27 cellular contexts compared by ENCODE assay signal in the genomic region with DNA sequence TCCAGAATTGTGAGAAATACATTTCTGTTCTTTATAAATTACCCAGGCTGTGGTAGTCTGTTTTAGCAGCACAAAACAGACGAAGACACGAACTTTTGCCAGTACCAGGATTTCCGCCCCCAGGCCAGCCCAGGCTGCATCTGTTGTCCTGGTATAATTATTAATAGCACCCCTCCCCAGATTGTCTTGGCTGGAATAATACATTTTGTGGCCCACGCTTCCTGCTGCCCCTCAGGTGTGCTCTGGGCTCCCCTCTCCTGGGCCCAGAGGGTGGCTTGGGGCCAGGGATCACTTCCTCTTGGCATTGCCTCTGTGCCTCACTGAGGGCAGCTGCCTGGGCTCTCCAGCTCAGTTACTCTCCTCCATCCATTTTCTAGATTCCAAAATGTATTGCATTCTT.
DNase-seq lines count a peak whose midpoint lies in the region; ATAC-seq and TF ChIP-seq lines count a peak whose summit lies in the region.
"Had no signal": no experiment of that assay in that cellular context is flagged by ENCODE, and none has a peak within 500 bp of the region (broad histone marks: within the 10 kb centered on the region; RNA-seq: fewer than 3 reads in every experiment).

No MANE protein-coding gene starts in this region.

- no peak overlapping the region for H3K4me3 ChIP-seq in left ventricle myocardium inferior
- H3K4me3 ChIP-seq in osteoblast (ENCODE audit: insufficient read depth, low read length): no peak overlapping the region
- H3K4me3 ChIP-seq: gastroesophageal sphincter, GM12878, GM23248, tibial artery had no signal

- TF ChIP-seq CTCF in left ventricle myocardium inferior (IDR thresholded peaks at IDR 0.05; ENCODE audit: borderline replicate concordance) (no peak), osteoblast (IDR thresholded peaks at IDR 0.05; ENCODE audit: extremely low read depth, low read depth, low read length) (no peak)

- H3K27me3 ChIP-seq in left ventricle myocardium inferior (ENCODE audit: low read depth) (no peaks in the 10 kb centered on the region), osteoblast (ENCODE audit: insufficient read depth, low read length) (no peaks in the 10 kb centered on the region)
- H3K27me3 ChIP-seq: gastroesophageal sphincter, tibial artery had no signal

- peaks cover 14% of the 10 kb centered on the region for H3K9me3 ChIP-seq in left ventricle myocardium inferior (replicated peaks)
- H3K9me3 ChIP-seq in osteoblast (ENCODE audit: low read depth, low read length): no peaks in the 10 kb centered on the region

- H4K20me1 ChIP-seq in osteoblast (ENCODE audit: insufficient read depth, low read length): no peaks in the 10 kb centered on the region

- DNase-seq in cardiac septum (ENCODE audit: low spot score) (peak; percentile 24), left ventricle myocardium inferior (no peak), cerebellar cortex (ENCODE audit: low spot score) (peak; percentile 38), osteoblast (ENCODE audit: insufficient read length, low spot score, missing footprints) (peak; percentile 47), GM19238 (ENCODE audit: insufficient read length, low spot score) (no peak), HuH-7 (ENCODE audit: low spot score) (no peak)
- DNase-seq in activated CD4-positive, alpha-beta T cell treated with anti-CD3 and anti-CD28 coated beads, Interleukin-2, amount 10 ng/mL, durations not matched to agents 7 days and 5 days: no peak
- DNase-seq: anterior cingulate cortex; dermis blood vessel endothelial cell; GM23248; left ventricle myocardium superior; NCI-H1105; NCI-H2029; NCI-H526; SHP77 treated with DMSO at 0.1 percent for 48 hours; stimulated activated naive CD8-positive, alpha-beta T cell treated with anti-CD3 and anti-CD28 coated beads, Interleukin-15, amount 100 ng/mL, for 72 hours; SW 1271 had no signal

- H3K79me2 ChIP-seq in osteoblast (ENCODE audit: insufficient read depth, low read length): no peaks in the 10 kb centered on the region

- no peaks in the 10 kb centered on the region for H3K36me3 ChIP-seq in left ventricle myocardium inferior
- no peaks in the 10 kb centered on the region for H3K36me3 ChIP-seq in osteoblast (ENCODE audit: insufficient read depth, low read length)
- H3K36me3 ChIP-seq: gastroesophageal sphincter, tibial artery had no signal

- H3K27ac Mint-ChIP-seq in activated CD4-positive, alpha-beta T cell treated with anti-CD3 and anti-CD28 coated beads, Interleukin-2, amount 10 ng/mL, durations not matched to agents 7 days and 5 days: no peak overlapping the region
- H3K27ac Mint-ChIP-seq: activated naive CD8-positive, alpha-beta T cell; activated T-helper 2 cell treated with anti-CD3 and anti-CD28 coated beads, Interferon-gamma antibody, Interleukin-2, Interleukin-4, amounts not matched to agents 10 μg/mL and 5 μg/mL and 100 μg/mL, durations not matched to agents 14 hours and 24 hours and 36 hours; mesothelial cell of epicardium; naive thymus-derived CD4-positive, alpha-beta T cell; stimulated activated naive CD8-positive, alpha-beta T cell treated with anti-CD3 and anti-CD28 coated beads, Interleukin-15, amount 100 ng/mL, for 72 hours; WTC11 had no signal

- CTCF ChIA-PET in activated CD4-positive, alpha-beta T cell treated with anti-CD3 and anti-CD28 coated beads, Interleukin-2, amount 10 ng/mL, durations not matched to agents 7 days and 5 days (lab: Charles Lee): no interaction called here

- no peaks in the 10 kb centered on the region for H3K9me3 Mint-ChIP-seq in activated CD4-positive, alpha-beta T cell treated with anti-CD3 and anti-CD28 coated beads, Interleukin-2, amount 10 ng/mL, durations not matched to agents 7 days and 5 days
- H3K9me3 Mint-ChIP-seq: activated T-helper 2 cell treated with anti-CD3 and anti-CD28 coated beads, Interferon-gamma antibody, Interleukin-2, Interleukin-4, amounts not matched to agents 10 μg/mL and 5 μg/mL and 100 μg/mL, durations not matched to agents 14 hours and 24 hours and 36 hours; stimulated activated naive CD8-positive, alpha-beta T cell treated with anti-CD3 and anti-CD28 coated beads, Interleukin-15, amount 100 ng/mL, for 72 hours had no signal

- H3K27me3 Mint-ChIP-seq in activated CD4-positive, alpha-beta T cell treated with anti-CD3 and anti-CD28 coated beads, Interleukin-2, amount 10 ng/mL, durations not matched to agents 7 days and 5 days: no peaks in the 10 kb centered on the region
- H3K27me3 Mint-ChIP-seq: stimulated activated naive CD8-positive, alpha-beta T cell treated with anti-CD3 and anti-CD28 coated beads, Interleukin-15, amount 100 ng/mL, for 72 hours had no signal

- no peak overlapping the region for H3K4me2 ChIP-seq in osteoblast (ENCODE audit: insufficient read depth, low read length)

- H3K36me3 Mint-ChIP-seq in activated CD4-positive, alpha-beta T cell treated with anti-CD3 and anti-CD28 coated beads, Interleukin-2, amount 10 ng/mL, durations not matched to agents 7 days and 5 days (ENCODE audit: low read depth): no peaks in the 10 kb centered on the region

- H3K4me1 ChIP-seq in left ventricle myocardium inferior: no peaks in the 10 kb centered on the region
- peaks cover 13% of the 10 kb centered on the region for H3K4me1 ChIP-seq in osteoblast (ENCODE audit: insufficient read depth, low read length)

- POLR2A ChIA-PET in activated CD4-positive, alpha-beta T cell treated with anti-CD3 and anti-CD28 coated beads, Interleukin-2, amount 10 ng/mL, durations not matched to agents 7 days and 5 days (lab: Charles Lee): no interaction called here

- H3K4me1 Mint-ChIP-seq in activated CD4-positive, alpha-beta T cell treated with anti-CD3 and anti-CD28 coated beads, Interleukin-2, amount 10 ng/mL, durations not matched to agents 7 days and 5 days: no peaks in the 10 kb centered on the region
- H3K4me1 Mint-ChIP-seq: naive thymus-derived CD4-positive, alpha-beta T cell; stimulated activated naive CD8-positive, alpha-beta T cell treated with anti-CD3 and anti-CD28 coated beads, Interleukin-15, amount 100 ng/mL, for 72 hours had no signal

- intact Hi-C loops in cardiac septum (cut with DNase I) (no loop called here), left ventricle myocardium inferior (cut with micrococcal nuclease) (no loop called here)

- H3K27ac ChIP-seq in left ventricle myocardium inferior (replicated peaks): no peak overlapping the region
- H3K27ac ChIP-seq in osteoblast (ENCODE audit: low read depth, low read length): no peak overlapping the region
- H3K27ac ChIP-seq: C4-2B, gastroesophageal sphincter, GM23248, tibial artery had no signal

- ATAC-seq in GM21528 (IDR thresholded peaks at IDR 0.05; ENCODE audit: low FRiP score, unreplicated experiment): no peak
- ATAC-seq: gastroesophageal sphincter; GM12878; left ventricle myocardium superior; naive thymus-derived CD4-positive, alpha-beta T cell; WTC11 had no signal

- no peak overlapping the region for H2AFZ ChIP-seq in osteoblast (ENCODE audit: low read length)
- H2AFZ ChIP-seq: GM23248 had no signal

- H3K4me3 Mint-ChIP-seq in activated CD4-positive, alpha-beta T cell treated with anti-CD3 and anti-CD28 coated beads, Interleukin-2, amount 10 ng/mL, durations not matched to agents 7 days and 5 days: no peak overlapping the region
- H3K4me3 Mint-ChIP-seq: activated naive CD8-positive, alpha-beta T cell; mesothelial cell of epicardium; naive thymus-derived CD4-positive, alpha-beta T cell; stimulated activated naive CD8-positive, alpha-beta T cell treated with anti-CD3 and anti-CD28 coated beads, Interleukin-15, amount 100 ng/mL, for 72 hours; WTC11 had no signal

Comparison
In these comparisons a context has a peak if more than half of its experiments do, and no peak if none do; other contexts are left out.
1. DNase-seq: peak in cardiac septum (single experiment), cerebellar cortex (single experiment) and osteoblast (single experiment); none in left ventricle myocardium inferior (single experiment), activated CD4-positive, alpha-beta T cell treated with anti-CD3 and anti-CD28 coated beads, Interleukin-2, amount 10 ng/mL, durations not matched to agents 7 days and 5 days (single experiment), GM19238 (single experiment) and HuH-7 (single experiment).